8 cellular contexts compared by ENCODE assay signal in genomic region chr5:109656829-109657228, GRCh38. TPM values are rescaled to one million over a fixed set of nuclear protein-coding genes. Genes with fewer than 3 reads are reported as not detected.
DNase-seq lines count a peak whose midpoint lies in the region; ATAC-seq and TF ChIP-seq lines count a peak whose summit lies in the region.

No MANE protein-coding gene starts in this region.

- H4K8ac ChIP-seq in H9 (replicated peaks; ENCODE audit: insufficient read length, low read depth, low read length), result no peak overlapping the region

- H4K91ac ChIP-seq in H9 (ENCODE audit: insufficient read length, low read depth, low read length), result no peak overlapping the region

- WGBS in H9 (ENCODE audit: extremely low coverage, insufficient read length, low lambda C conversion rate), result no CpG with 5 or more reads among the region's 4 CpGs

- H3K79me1 ChIP-seq in H9 (ENCODE audit: insufficient read depth, low read depth, low read length, poor library complexity, severe bottlenecking), result no peaks in the 10 kb centered on the region

- H3K27ac Mint-ChIP-seq in activated CD8-positive, alpha-beta T cell treated with anti-CD3 and anti-CD28 coated beads, Interleukin-2, amount 10 ng/mL, durations not matched to agents 7 days and 5 days, result no peak overlapping the region
- no peak overlapping the region for H3K27ac Mint-ChIP-seq in H9
- H3K27ac Mint-ChIP-seq in Calu3 (ENCODE audit: unreplicated experiment), result no peak overlapping the region

- no peak overlapping the region for H3K27ac ChIP-seq in H9 (ENCODE audit: insufficient read length, low read depth, low read length)

- no peak overlapping the region for H2BK120ac ChIP-seq in H9 (ENCODE audit: low read depth, low read length, poor library complexity, severe bottlenecking)

- ATAC-seq in activated CD8-positive, alpha-beta T cell treated with anti-CD3 and anti-CD28 coated beads, Interleukin-2, amount 10 ng/mL, durations not matched to agents 7 days and 5 days, result peak; percentile 76
- no peak for ATAC-seq in GM18520 (IDR thresholded peaks at IDR 0.05; ENCODE audit: unreplicated experiment)

- no TSS peak for BruUV-seq in Calu3 (replicated peaks; lab: Mats Ljungman, UMichigan)

- H3K4me1 ChIP-seq in H9 (ENCODE audit: insufficient read depth, low read length), result no peaks in the 10 kb centered on the region

- CTCF ChIA-PET in activated CD8-positive, alpha-beta T cell treated with anti-CD3 and anti-CD28 coated beads, Interleukin-2, amount 10 ng/mL, durations not matched to agents 7 days and 5 days (lab: Charles Lee), result interaction anchor here (0.7 kb wide), 1 partner anchor 231 kb away, joined by 3 read pairs; no protein-coding TSS in a partner anchor
- CTCF ChIA-PET in Calu3 (lab: Charles Lee), result no interaction called here

- no peak overlapping the region for H3K4me3 ChIP-seq in AG10803 (ENCODE audit: low read length)

- no peak overlapping the region for H3K23ac ChIP-seq in H9 (ENCODE audit: insufficient read length, low read depth, low read length)

- no peak overlapping the region for H3K56ac ChIP-seq in H9 (ENCODE audit: insufficient read length, low read depth, low read length)

- H2BK12ac ChIP-seq in H9 (ENCODE audit: insufficient read length, low read depth, low read length), result no peak overlapping the region

- no peak overlapping the region for H2AFZ ChIP-seq in H9 (ENCODE audit: low read length)

- no peaks in the 10 kb centered on the region for H3K9me3 Mint-ChIP-seq in activated CD8-positive, alpha-beta T cell treated with anti-CD3 and anti-CD28 coated beads, Interleukin-2, amount 10 ng/mL, durations not matched to agents 7 days and 5 days (ENCODE audit: insufficient read depth)
- H3K9me3 Mint-ChIP-seq in H9, result no peaks in the 10 kb centered on the region
- no peaks in the 10 kb centered on the region for H3K9me3 Mint-ChIP-seq in Calu3 (ENCODE audit: low read depth, unreplicated experiment)

- no peak overlapping the region for H3K18ac ChIP-seq in H9 (ENCODE audit: insufficient read length, low read depth, low read length)

- H3K79me2 ChIP-seq in H9 (ENCODE audit: insufficient read depth, low read length), result no peaks in the 10 kb centered on the region

- H2BK20ac ChIP-seq in H9 (ENCODE audit: low read depth, low read length, poor library complexity, severe bottlenecking), result no peak overlapping the region

- POLR2A ChIA-PET in activated CD8-positive, alpha-beta T cell treated with anti-CD3 and anti-CD28 coated beads, Interleukin-2, amount 10 ng/mL, durations not matched to agents 7 days and 5 days (lab: Charles Lee), result no interaction called here

- DNase-seq in AG10803 (ENCODE audit: low read depth) (peak; percentile 98), LHCN-M2 (ENCODE audit: low read depth) (peak; percentile 98), fibroblast of peridontal ligament (ENCODE audit: extremely low read depth) (peak; percentile 73), pulmonary artery endothelial cell (ENCODE audit: low read depth, low spot score) (peak; percentile 24), H9 (no peak), Calu3 (no peak)
- peak; percentile 58 for DNase-seq in activated CD8-positive, alpha-beta T cell treated with anti-CD3 and anti-CD28 coated beads, Interleukin-2, amount 10 ng/mL, durations not matched to agents 7 days and 5 days

- no peaks in the 10 kb centered on the region for H3K23me2 ChIP-seq in H9 (ENCODE audit: insufficient read length, low read depth, low read length, poor library complexity, severe bottlenecking)

- no peak overlapping the region for H3K9ac ChIP-seq in H9 (ENCODE audit: extremely low read depth, insufficient read length, low read length)

- no peaks in the 10 kb centered on the region for H3K9me3 ChIP-seq in H9 (ENCODE audit: control insufficient read depth, low read depth, low read length)

- no peak overlapping the region for H4K5ac ChIP-seq in H9 (ENCODE audit: insufficient read length, low read depth, low read length)

- H3T11ph ChIP-seq in H9 (ENCODE audit: low read length), result no peak overlapping the region

- TF ChIP-seq CTCF in AG10803 (conservative IDR thresholded peaks at IDR 0.05; ENCODE audit: low read length) (no peak), H9 (conservative IDR thresholded peaks at IDR 0.05) (no peak), Calu3 (IDR thresholded peaks at IDR 0.05; ENCODE audit: unreplicated experiment) (no peak)

- H3K36me3 Mint-ChIP-seq in activated CD8-positive, alpha-beta T cell treated with anti-CD3 and anti-CD28 coated beads, Interleukin-2, amount 10 ng/mL, durations not matched to agents 7 days and 5 days (ENCODE audit: low read depth), result no peaks in the 10 kb centered on the region
- H3K36me3 Mint-ChIP-seq in H9 (ENCODE audit: insufficient read depth in 1 of 3, low read depth in 3 of 3) (no peaks in the 10 kb centered on the region), Calu3 (ENCODE audit: insufficient read depth, unreplicated experiment) (no peaks in the 10 kb centered on the region)

- no peak overlapping the region for H2AK5ac ChIP-seq in H9 (ENCODE audit: insufficient read length, low read length)

- intact Hi-C loops in Calu3 (cut with micrococcal nuclease; ENCODE audit: unreplicated experiment), result no loop called here

- H3K27me3 Mint-ChIP-seq in activated CD8-positive, alpha-beta T cell treated with anti-CD3 and anti-CD28 coated beads, Interleukin-2, amount 10 ng/mL, durations not matched to agents 7 days and 5 days (ENCODE audit: low read depth), result peaks cover 10% of the 10 kb centered on the region
- H3K27me3 Mint-ChIP-seq in H9 (ENCODE audit: low read depth) (no peaks in the 10 kb centered on the region), Calu3 (ENCODE audit: unreplicated experiment) (no peaks in the 10 kb centered on the region)

- no peak overlapping the region for H2BK5ac ChIP-seq in H9 (ENCODE audit: insufficient read length, low read length)

- H3K4me2 ChIP-seq in H9 (ENCODE audit: insufficient read depth, insufficient read length, low read length), result no peak overlapping the region

- H3K14ac ChIP-seq in H9 (ENCODE audit: insufficient read depth, low read length), result no peak overlapping the region

- H3K27me3 ChIP-seq in H9 (ENCODE audit: insufficient read depth, low read length), result no peaks in the 10 kb centered on the region

- no peak overlapping the region for H3K4me3 Mint-ChIP-seq in activated CD8-positive, alpha-beta T cell treated with anti-CD3 and anti-CD28 coated beads, Interleukin-2, amount 10 ng/mL, durations not matched to agents 7 days and 5 days
- H3K4me3 Mint-ChIP-seq in H9, result no peak overlapping the region
- no peak overlapping the region for H3K4me3 Mint-ChIP-seq in Calu3 (ENCODE audit: low read depth, unreplicated experiment)

- no peak overlapping the region for H2BK15ac ChIP-seq in H9 (ENCODE audit: low read depth, low read length)

- H3K4me1 Mint-ChIP-seq in activated CD8-positive, alpha-beta T cell treated with anti-CD3 and anti-CD28 coated beads, Interleukin-2, amount 10 ng/mL, durations not matched to agents 7 days and 5 days (ENCODE audit: low read depth), result peaks cover 15% of the 10 kb centered on the region
- H3K4me1 Mint-ChIP-seq in H9 (no peaks in the 10 kb centered on the region), Calu3 (ENCODE audit: low read depth, unreplicated experiment) (no peaks in the 10 kb centered on the region)

- H4K20me1 ChIP-seq in H9 (ENCODE audit: control insufficient read depth, insufficient read depth, insufficient read length), result no peaks in the 10 kb centered on the region

- H3K4ac ChIP-seq in H9 (ENCODE audit: low read depth, low read length), result no peak overlapping the region

RNA-seq across cellular contexts. Expression of gene MAN2A1, which starts 32.9 kb away (rescaled TPM):
- total RNA-seq in LHCN-M2 (2014; rRNA removed), result 126 and 129 TPM in 2 replicates
- 24.7 TPM for polyA plus RNA-seq in LHCN-M2 (2012)
- 10 to 100 TPM; 26.3 to 28.3 TPM for total RNA-seq in activated CD8-positive, alpha-beta T cell treated with anti-CD3 and anti-CD28 coated beads, Interleukin-2, amount 10 ng/mL, durations not matched to agents 7 days and 5 days
- 85.7 and 114 TPM in 2 replicates for total RNA-seq in pulmonary artery endothelial cell
- total RNA-seq in H9 (2021), result 78.0 and 80.3 TPM in 2 replicates
- total RNA-seq in Calu3 (2022), result 65.8 and 76.3 TPM in 2 replicates

Comparison
In these comparisons a context has a peak if more than half of its experiments do, and no peak if none do; other contexts are left out.
1. DNase-seq: peak in AG10803 (single experiment), LHCN-M2 (single experiment), activated CD8-positive, alpha-beta T cell treated with anti-CD3 and anti-CD28 coated beads, Interleukin-2, amount 10 ng/mL, durations not matched to agents 7 days and 5 days (single experiment), fibroblast of peridontal ligament (single experiment) and pulmonary artery endothelial cell (single experiment); none in H9 (single experiment) and Calu3 (single experiment).